Comparison of ENCODE assay signal across 7 cellular contexts in genomic region chr1:70528591-70529333, GRCh38.
A peak's percentile ranks its signal among the peaks of the same experiment; 100 is the strongest.
DNase-seq lines count a peak whose midpoint lies in the region; ATAC-seq and TF ChIP-seq lines count a peak whose summit lies in the region.

No MANE protein-coding gene starts in this region.

- H3K27me3 ChIP-seq in HL-60 (ENCODE audit: insufficient read depth, poor library complexity, severe bottlenecking): no peaks in the 10 kb centered on the region
- H3K27me3 ChIP-seq in CD8-positive, alpha-beta memory T cell (ENCODE audit: insufficient read depth, low read length, poor library complexity, severe bottlenecking): no peaks in the 10 kb centered on the region

- peaks cover 1 to 29% of the 10 kb centered on the region in 2 donors for H3K27me3 Mint-ChIP-seq in CD8-positive, alpha-beta memory T cell

- no peaks in the 10 kb centered on the region for H3K4me1 ChIP-seq in CD8-positive, alpha-beta memory T cell (ENCODE audit: insufficient read depth, low read length)

- no peak overlapping the region for H3K27ac ChIP-seq in HL-60 (replicated peaks)
- no peak overlapping the region for H3K27ac ChIP-seq in CD8-positive, alpha-beta memory T cell (ENCODE audit: low read depth, low read length)

- no peaks in the 10 kb centered on the region for H3K9me3 ChIP-seq in CD8-positive, alpha-beta memory T cell (ENCODE audit: low read length)

- POLR2A ChIA-PET in CD8-positive, alpha-beta memory T cell (lab: Charles Lee): no interaction called here

- H3K27ac Mint-ChIP-seq in CD8-positive, alpha-beta memory T cell: no peak overlapping the region

- ATAC-seq in GM18870 (IDR thresholded peaks at IDR 0.05; ENCODE audit: unreplicated experiment): peak; percentile 54
- peak; percentile 57 for ATAC-seq in omental fat pad (ENCODE audit: low FRiP score)

- H3K9me3 Mint-ChIP-seq in CD8-positive, alpha-beta memory T cell: no peaks in the 10 kb centered on the region

- H3K36me3 Mint-ChIP-seq in CD8-positive, alpha-beta memory T cell: no peaks in the 10 kb centered on the region

- peak; percentile 57 for TF ChIP-seq CTCF in HL-60 (IDR thresholded peaks at IDR 0.05; ENCODE audit: insufficient read depth, low read length)
- peak; percentile 76 for TF ChIP-seq CTCF in fibroblast of mammary gland (conservative IDR thresholded peaks at IDR 0.05; ENCODE audit: control insufficient read depth, insufficient read depth, low read depth, low read length)
- TF ChIP-seq CTCF in omental fat pad (IDR thresholded peaks at IDR 0.05): no peak

- DNase-seq in DMS53 (lab: John Stamatoyannopoulos, UW): peak; percentile 79
- peak in 1 of 2 experiments; percentile 12 for DNase-seq in HL-60 (ENCODE audit: low read depth in 1 of 2, low spot score in 1 of 2)
- peak; percentile 21 for DNase-seq in RPMI8226
- peak; percentile 42 for DNase-seq in fibroblast of mammary gland (ENCODE audit: low read depth)
- DNase-seq in omental fat pad (ENCODE audit: low spot score): no peak
- DNase-seq in CD8-positive, alpha-beta memory T cell: no peak

- no peak overlapping the region for H3K4me3 Mint-ChIP-seq in CD8-positive, alpha-beta memory T cell

- H3K4me3 ChIP-seq in HL-60 (replicated peaks; ENCODE audit: insufficient read depth, low read length) (no peak overlapping the region), fibroblast of mammary gland (ENCODE audit: control insufficient read depth, low read depth, low read length) (no peak overlapping the region)
- H3K4me3 ChIP-seq in CD8-positive, alpha-beta memory T cell (ENCODE audit: low read length): no peak overlapping the region

- CTCF ChIA-PET in CD8-positive, alpha-beta memory T cell (lab: Charles Lee): no interaction called here

- H3K4me1 Mint-ChIP-seq in CD8-positive, alpha-beta memory T cell: peaks cover 0 to 11% (median 0%) of the 10 kb centered on the region in 3 donors

- H3K36me3 ChIP-seq in CD8-positive, alpha-beta memory T cell (ENCODE audit: insufficient read depth, low read length): no peaks in the 10 kb centered on the region

Comparison
In these comparisons a context has a peak if more than half of its experiments do, and no peak if none do; other contexts are left out.
1. DNase-seq: peak in DMS53 (single experiment), RPMI8226 (single experiment) and fibroblast of mammary gland (single experiment); none in omental fat pad (single experiment) and CD8-positive, alpha-beta memory T cell (0 of 5).
2. CTCF ChIP-seq: peak in HL-60 (single experiment) and fibroblast of mammary gland (single experiment); none in omental fat pad (0 of 3).